23 cellular contexts compared by ENCODE assay signal in genomic region chr20:23484081-23484480, GRCh38. TPM values are rescaled to one million over a fixed set of nuclear protein-coding genes. Genes with fewer than 3 reads are reported as not detected.
DNase-seq lines count a peak whose midpoint lies in the region; ATAC-seq, FAIRE-seq and TF ChIP-seq lines count a peak whose summit lies in the region.
"Had no signal": no experiment of that assay in that cellular context is flagged by ENCODE, and none has a peak within 500 bp of the region (broad histone marks: within the 10 kb centered on the region; RNA-seq: fewer than 3 reads in every experiment).

No MANE protein-coding gene starts in this region.

- no peak overlapping the region for H3K4me2 ChIP-seq in H1 (ENCODE audit: insufficient read depth in 1 of 2, low read depth in 2 of 2, low read length in 2 of 2)

- H3K27me3 Mint-ChIP-seq in activated naive CD4-positive, alpha-beta T cell treated with anti-CD3 and anti-CD28 coated beads for 36 hours (ENCODE audit: low read depth), result peaks cover 5% of the 10 kb centered on the region
- peaks cover 0 to 9% (median 5%) of the 10 kb centered on the region in 3 donors for H3K27me3 Mint-ChIP-seq in CD14-positive monocyte (ENCODE audit: low read depth in 3 of 3)
- H3K27me3 Mint-ChIP-seq: CD8-positive, alpha-beta memory T cell had no signal

- H3K4me1 ChIP-seq in H1 (replicated peaks in 1 of 4; ENCODE audit: control insufficient read depth in 3 of 4, insufficient read depth in 4 of 4, low read length in 3 of 4), result peaks cover 0 to 5% (median 0%) of the 10 kb centered on the region in 4 experiments; a peak in 1 of 7 replicates
- H3K4me1 ChIP-seq: HAP-1 had no signal

- H2BK12ac ChIP-seq in H1 (ENCODE audit: low read depth, low read length), result no peak overlapping the region

- no peak overlapping the region for H2AK5ac ChIP-seq in H1 (ENCODE audit: low read depth, low read length)

- DNase-seq in H1 (ENCODE audit: low read depth in 1 of 2, low spot score in 2 of 2) (no peak), CD14-positive monocyte (ENCODE audit: low spot score) (no peak), kidney glomerular epithelial cell (lab: John Stamatoyannopoulos, UW) (no peak)
- DNase-seq in activated naive CD4-positive, alpha-beta T cell treated with anti-CD3 and anti-CD28 coated beads for 36 hours, result no peak
- no peak for DNase-seq in stimulated activated CD4-positive, alpha-beta T cell treated with anti-CD3 and anti-CD28 coated beads, Interleukin-4, amount 100 ng/mL, for 24 hours
- DNase-seq: C1 segment of cervical spinal cord; CD8-positive, alpha-beta memory T cell; NCI-H1092; NCI-H1436; NCI-H187 treated with DMSO at 0.1 percent for 48 hours; NCI-H226; NCI-H524; NCI-H774; NK-92 treated with Interleukin-12 subunit alpha and Interleukin-12 subunit beta, amount 100 ng/mL, for 24 hours; SHP77 treated with DMSO at 0.1 percent for 48 hours had no signal

- H3K23me2 ChIP-seq in H1 (ENCODE audit: low read depth, low read length), result no peaks in the 10 kb centered on the region; the same call in 1 of the 2 replicates

- POLR2A ChIA-PET in H1 (lab: Charles Lee; ENCODE audit: partially characterized antibody), result no interaction called here

- ATAC-seq in GM21576 (IDR thresholded peaks at IDR 0.05; ENCODE audit: unreplicated experiment), result peak; percentile 44
- ATAC-seq in HG03103 (IDR thresholded peaks at IDR 0.05; ENCODE audit: low read depth, unreplicated experiment), result peak; percentile 65
- ATAC-seq: K562 had no signal

- H3K9me3 ChIP-seq in H1 (ENCODE audit: insufficient read depth in 2 of 2, low read depth in 1 of 2, low read length in 1 of 2), result no peaks in the 10 kb centered on the region; a peak in 1 of 4 replicates
- H3K9me3 ChIP-seq: HAP-1 had no signal

- no peak overlapping the region for H3K4ac ChIP-seq in H1 (replicated peaks; ENCODE audit: insufficient read length, low read depth, low read length)

- no peak overlapping the region for H4K5ac ChIP-seq in H1 (ENCODE audit: insufficient read length, low read depth, low read length)

- H3K14ac ChIP-seq in H1 (ENCODE audit: insufficient read length), result no peak overlapping the region

- H3K36me3 Mint-ChIP-seq in activated naive CD4-positive, alpha-beta T cell treated with anti-CD3 and anti-CD28 coated beads for 36 hours (ENCODE audit: low read depth), result no peaks in the 10 kb centered on the region
- no peaks in the 10 kb centered on the region for H3K36me3 Mint-ChIP-seq in CD14-positive monocyte

- H2AFZ ChIP-seq in H1 (ENCODE audit: low read length), result peak overlapping the region; percentile 18; the same call in 1 of the 2 replicates

- no peak overlapping the region for H2BK20ac ChIP-seq in H1 (ENCODE audit: low read length)

- CTCF ChIA-PET in H1 (lab: Charles Lee; ENCODE audit: partially characterized antibody), result no interaction called here
- CTCF ChIA-PET in activated naive CD4-positive, alpha-beta T cell treated with anti-CD3 and anti-CD28 coated beads for 36 hours (lab: Charles Lee), result no interaction called here

- no peak for TF ChIP-seq EP300 in H1 (IDR thresholded peaks at IDR 0.05; ENCODE audit: borderline replicate concordance in 1 of 2, low read depth in 2 of 2, low read length in 2 of 2)

- H2BK15ac ChIP-seq in H1 (ENCODE audit: low read length), result no peak overlapping the region

- no peak overlapping the region for H4K8ac ChIP-seq in H1 (ENCODE audit: extremely low read depth, insufficient read depth, low read length)

- no peaks in the 10 kb centered on the region; a peak in 1 of 7 replicates for H3K27me3 ChIP-seq in H1 (replicated peaks in 1 of 4; ENCODE audit: control insufficient read depth in 3 of 4, extremely low read depth in 1 of 4, insufficient read depth in 3 of 4, low read length in 3 of 4)

- no peaks in the 10 kb centered on the region for H3K4me1 Mint-ChIP-seq in activated naive CD4-positive, alpha-beta T cell treated with anti-CD3 and anti-CD28 coated beads for 36 hours (ENCODE audit: low read depth)
- H3K4me1 Mint-ChIP-seq in CD14-positive monocyte, result no peaks in the 10 kb centered on the region
- H3K4me1 Mint-ChIP-seq: CD8-positive, alpha-beta memory T cell had no signal

- H2BK5ac ChIP-seq in H1 (ENCODE audit: low read depth, low read length), result peak overlapping the region; percentile 27; the same call in 1 of the 2 replicates

- H3K79me2 ChIP-seq in H1 (ENCODE audit: control insufficient read depth in 1 of 2, insufficient read depth in 2 of 2, low read length in 2 of 2), result no peaks in the 10 kb centered on the region

- H2BK120ac ChIP-seq in H1 (replicated peaks; ENCODE audit: low read depth, low read length), result no peak overlapping the region

- no peak overlapping the region for H3K27ac ChIP-seq in H1 (ENCODE audit: low read depth, low read length)
- H3K27ac ChIP-seq: RWPE1, SK-N-MC had no signal

- H3K27ac Mint-ChIP-seq in activated naive CD4-positive, alpha-beta T cell treated with anti-CD3 and anti-CD28 coated beads for 36 hours, result no peak overlapping the region
- H3K27ac Mint-ChIP-seq in CD14-positive monocyte, result no peak overlapping the region

- TF ChIP-seq CTCF in H1 (IDR thresholded peaks at IDR 0.05; ENCODE audit: control extremely low read depth in 1 of 3, insufficient read depth in 1 of 3, low read depth in 1 of 3, low read length in 3 of 3), result no peak
- no peak for TF ChIP-seq CTCF in CD14-positive monocyte (IDR thresholded peaks at IDR 0.05)

- no peak overlapping the region for H3K4me3 Mint-ChIP-seq in activated naive CD4-positive, alpha-beta T cell treated with anti-CD3 and anti-CD28 coated beads for 36 hours
- no peak overlapping the region for H3K4me3 Mint-ChIP-seq in CD14-positive monocyte
- H3K4me3 Mint-ChIP-seq: CD8-positive, alpha-beta memory T cell had no signal

- no peak overlapping the region for H3K9ac ChIP-seq in H1 (replicated peaks in 1 of 4; ENCODE audit: extremely low read depth in 1 of 4, low read depth in 3 of 4, low read length in 3 of 4)

- no peaks in the 10 kb centered on the region for H3K36me3 ChIP-seq in H1 (ENCODE audit: control insufficient read depth in 2 of 4, insufficient read depth in 4 of 4, low read length in 3 of 4)
- H3K36me3 ChIP-seq: HAP-1 had no signal

- intact Hi-C loops in activated naive CD4-positive, alpha-beta T cell treated with anti-CD3 and anti-CD28 coated beads for 36 hours (cut with micrococcal nuclease), result no loop called here
- intact Hi-C loops in CD14-positive monocyte (cut with micrococcal nuclease), result no loop called here

- H3K9me3 Mint-ChIP-seq in activated naive CD4-positive, alpha-beta T cell treated with anti-CD3 and anti-CD28 coated beads for 36 hours, result no peaks in the 10 kb centered on the region
- peaks cover 0 to 3% (median 0%) of the 10 kb centered on the region in 7 donors for H3K9me3 Mint-ChIP-seq in CD14-positive monocyte

- H3K18ac ChIP-seq in H1 (ENCODE audit: extremely low read depth, low read length), result no peak overlapping the region

- no peak for TF ChIP-seq POLR2A in H1 (IDR thresholded peaks at IDR 0.05; ENCODE audit: control extremely low read depth in 1 of 2, low read depth in 2 of 2, low read length in 2 of 2)

- no peak overlapping the region for H3K4me3 ChIP-seq in H1 (ENCODE audit: extremely low read depth in 1 of 4, insufficient read depth in 2 of 4, low read depth in 3 of 4, low read length in 4 of 4)
- H3K4me3 ChIP-seq: HAP-1, K562, SK-N-MC had no signal

- no peak for TF ChIP-seq RAD21 in H1 (IDR thresholded peaks at IDR 0.05 in 1 of 2, conservative IDR thresholded peaks at IDR 0.05 in 1 of 2; ENCODE audit: low read depth in 2 of 2, low read length in 2 of 2)

- H3K23ac ChIP-seq in H1 (ENCODE audit: insufficient read length), result no peak overlapping the region

- no peaks in the 10 kb centered on the region for H3K79me1 ChIP-seq in H1 (ENCODE audit: low read depth, low read length)

- H4K20me1 ChIP-seq in H1 (replicated peaks in 1 of 2; ENCODE audit: control insufficient read depth in 1 of 2, insufficient read depth in 2 of 2, low read length in 2 of 2), result no peaks in the 10 kb centered on the region

- H3K56ac ChIP-seq in H1 (replicated peaks; ENCODE audit: insufficient read length, low read depth, low read length), result no peak overlapping the region

- WGBS in H1 (ENCODE audit: extremely low coverage in 1 of 2, insufficient coverage in 1 of 2, insufficient read length in 1 of 2, insufficient replicate concordance in 2 of 2, low coverage in 1 of 2, low lambda C conversion rate in 2 of 2, missing lambda C conversion rate in 1 of 2), 2 experiments, result 81% methylated on average over 4 of the region's 4 CpGs; no CpG with 5 or more reads in 1 of the 2 experiments

- FAIRE-seq in H1 (lab: Jason Lieb, UNC), result no peak
- FAIRE-seq: G401.6, K562 had no signal

- peak overlapping the region; percentile 48 for H4K91ac ChIP-seq in H1 (replicated peaks; ENCODE audit: insufficient read length, low read length)

RNA-seq across cellular contexts. Expression of gene CST8, which starts 6.8 kb away (rescaled TPM):
- not detected in 2 replicates for total RNA-seq in H1 (2021; fragmentation: NEBNext Ultra II Directional; extraction: Animal tissue kit (Norgen Biotek cat#: 25700))
- not detected in 2 replicates for polyA plus RNA-seq in H1 (2011; rRNA removed)
- polyA plus RNA-seq in H1 (2011; cell fraction: cytosol; rRNA removed), result not detected
- polyA plus RNA-seq in H1 (2011; cell fraction: nucleus; rRNA removed), result not detected
- not detected in 4 replicates for polyA plus RNA-seq in H1 (2012, experiment 1 of 2)
- polyA plus RNA-seq in H1 (2012, experiment 2 of 2), result not detected
- not detected for polyA plus RNA-seq in H1 (2013, experiment 1 of 2)
- polyA plus RNA-seq in H1 (2013, experiment 2 of 2), result not detected
- polyA minus RNA-seq in H1 (2011; rRNA and poly(A)+ RNA removed), result not detected in 2 replicates
- not detected for polyA minus RNA-seq in H1 (2011; cell fraction: cytosol; rRNA and poly(A)+ RNA removed)
- not detected for polyA minus RNA-seq in H1 (2011; cell fraction: nucleus; rRNA and poly(A)+ RNA removed)
- total RNA-seq in activated naive CD4-positive, alpha-beta T cell treated with anti-CD3 and anti-CD28 coated beads for 36 hours, result not detected
- polyA plus RNA-seq in CD14-positive monocyte, result not detected
- total RNA-seq: CD8-positive, alpha-beta memory T cell; Daoy; K562 had no signal
- polyA plus RNA-seq: CD8-positive, alpha-beta memory T cell; K562 had no signal

RNA-seq across cellular contexts. Expression of gene CST11, which starts 31.4 kb away (rescaled TPM):
- not detected in 2 replicates for total RNA-seq in H1 (2021; fragmentation: NEBNext Ultra II Directional; extraction: Animal tissue kit (Norgen Biotek cat#: 25700))
- polyA plus RNA-seq in H1 (2011; rRNA removed) (0.72 and 2.0 TPM in 2 replicates), CD14-positive monocyte (not detected)
- polyA plus RNA-seq in H1 (2011; cell fraction: cytosol; rRNA removed), result 1.2 TPM
- 0.81 TPM for polyA plus RNA-seq in H1 (2011; cell fraction: nucleus; rRNA removed)
- 0.79 to 2.8 TPM (median 2.4 TPM) in 4 replicates for polyA plus RNA-seq in H1 (2012, experiment 1 of 2)
- polyA plus RNA-seq in H1 (2012, experiment 2 of 2), result not detected
- polyA plus RNA-seq in H1 (2013, experiment 1 of 2), result not detected
- polyA plus RNA-seq in H1 (2013, experiment 2 of 2), result 0.22 TPM
- polyA minus RNA-seq in H1 (2011; rRNA and poly(A)+ RNA removed), result not detected in 2 replicates
- not detected for polyA minus RNA-seq in H1 (2011; cell fraction: cytosol; rRNA and poly(A)+ RNA removed)
- not detected for polyA minus RNA-seq in H1 (2011; cell fraction: nucleus; rRNA and poly(A)+ RNA removed)
- not detected for total RNA-seq in activated naive CD4-positive, alpha-beta T cell treated with anti-CD3 and anti-CD28 coated beads for 36 hours
- total RNA-seq: CD8-positive, alpha-beta memory T cell; Daoy; K562 had no signal
- polyA plus RNA-seq: CD8-positive, alpha-beta memory T cell; K562 had no signal

RNA-seq across cellular contexts. Expression of gene CSTL1, which starts 44.6 kb away (rescaled TPM):
- not detected in 2 replicates for total RNA-seq in H1 (2021; fragmentation: NEBNext Ultra II Directional; extraction: Animal tissue kit (Norgen Biotek cat#: 25700))
- polyA plus RNA-seq in H1 (2011; rRNA removed) (not detected in 2 replicates), CD14-positive monocyte (not detected)
- polyA plus RNA-seq in H1 (2011; cell fraction: cytosol; rRNA removed), result not detected
- not detected for polyA plus RNA-seq in H1 (2011; cell fraction: nucleus; rRNA removed)
- not detected in 4 replicates for polyA plus RNA-seq in H1 (2012, experiment 1 of 2)
- polyA plus RNA-seq in H1 (2012, experiment 2 of 2), result not detected
- polyA plus RNA-seq in H1 (2013, experiment 1 of 2), result not detected
- polyA plus RNA-seq in H1 (2013, experiment 2 of 2), result not detected
- polyA minus RNA-seq in H1 (2011; rRNA and poly(A)+ RNA removed), result not detected in 2 replicates
- polyA minus RNA-seq in H1 (2011; cell fraction: cytosol; rRNA and poly(A)+ RNA removed), result not detected
- polyA minus RNA-seq in H1 (2011; cell fraction: nucleus; rRNA and poly(A)+ RNA removed), result not detected
- not detected for total RNA-seq in activated naive CD4-positive, alpha-beta T cell treated with anti-CD3 and anti-CD28 coated beads for 36 hours
- total RNA-seq: CD8-positive, alpha-beta memory T cell; Daoy; K562 had no signal
- polyA plus RNA-seq: CD8-positive, alpha-beta memory T cell; K562 had no signal
